In genomic region chr1:8858888-8859706, GRCh38 we compare ENCODE assay signal across 8 cellular contexts. TPM values are rescaled to one million over a fixed set of nuclear protein-coding genes. Genes with fewer than 3 reads are reported as not detected.
DNase-seq lines count a peak whose midpoint lies in the region; ATAC-seq, FAIRE-seq and TF ChIP-seq lines count a peak whose summit lies in the region.

No MANE protein-coding gene starts in this region.

- H2AFZ ChIP-seq in endothelial cell of umbilical vein (ENCODE audit: low read depth, low read length): no peak overlapping the region

- no peaks in the 10 kb centered on the region for H3K27me3 Mint-ChIP-seq in naive thymus-derived CD4-positive, alpha-beta T cell

- no peaks in the 10 kb centered on the region for H3K9me3 Mint-ChIP-seq in naive thymus-derived CD4-positive, alpha-beta T cell

- peaks cover 10 to 55% (median 27%) of the 10 kb centered on the region in 5 donors for H3K36me3 Mint-ChIP-seq in naive thymus-derived CD4-positive, alpha-beta T cell

- peak overlapping the region in 1 of 10 donors; percentile 61 for H3K4me3 Mint-ChIP-seq in naive thymus-derived CD4-positive, alpha-beta T cell

- peak; percentile 72 for DNase-seq in activated effector memory CD4-positive, alpha-beta T cell treated with anti-CD3 and anti-CD28 coated beads, Interleukin-2, amount 50 U/mL, for 16 hours
- no peak for DNase-seq in activated effector memory CD4-positive, alpha-beta T cell treated with Interleukin-2 at 50 U/mL for 16 hours
- DNase-seq in NCI-H1694 treated with DMSO at 0.1 percent for 48 hours (lab: John Stamatoyannopoulos, UW) (peak; percentile 10), endothelial cell of umbilical vein (ENCODE audit: low read depth, low spot score) (peak; percentile 83), H54 (ENCODE audit: insufficient read length, low spot score) (no peak)
- peak in 7 of 9 donors; percentile 52 to 73 (median 61) for DNase-seq in naive thymus-derived CD4-positive, alpha-beta T cell

- H3K4me2 ChIP-seq in endothelial cell of umbilical vein (ENCODE audit: insufficient read depth, low read length): peak overlapping the region; percentile 19

- H3K4me3 ChIP-seq in WI38 (ENCODE audit: low read depth, low read length): no peak overlapping the region
- no peak overlapping the region for H3K4me3 ChIP-seq in endothelial cell of umbilical vein (replicated peaks in 1 of 3; ENCODE audit: insufficient read depth in 1 of 3, low read depth in 1 of 3, low read length in 3 of 3)
- no peak overlapping the region for H3K4me3 ChIP-seq in naive thymus-derived CD4-positive, alpha-beta T cell (ENCODE audit: low read length)

- POLR2A ChIA-PET in endothelial cell of umbilical vein (lab: Charles Lee): interaction anchor here (0.7 to 1.5 kb wide), 2 partner anchors 9 to 15 kb away, joined by 3 to 5 read pairs; no protein-coding TSS in a partner anchor
- POLR2A ChIA-PET in naive thymus-derived CD4-positive, alpha-beta T cell (lab: Charles Lee): interaction anchor here (1.0 to 7.7 kb wide), 5 partner anchors 13 to 333 kb away, joined by 3 to 55 read pairs (median 6); partner anchors contain the start of gene ENO1

- dilution Hi-C loops in endothelial cell of umbilical vein (cut with MboI; ENCODE audit: extremely low pct_ligation_motif_present, low sequenced_read_pairs): no loop called here

- peak; percentile 83 for ATAC-seq in naive thymus-derived CD4-positive, alpha-beta T cell
- ATAC-seq in GM19455 (IDR thresholded peaks at IDR 0.05; ENCODE audit: unreplicated experiment): no peak

- H3K27ac Mint-ChIP-seq in naive thymus-derived CD4-positive, alpha-beta T cell: peak overlapping the region; percentile 45 to 89 (median 78)

- peaks cover 4% of the 10 kb centered on the region for H3K79me2 ChIP-seq in endothelial cell of umbilical vein (ENCODE audit: control insufficient read depth, insufficient read depth, low read length)

- H4K20me1 ChIP-seq in endothelial cell of umbilical vein (replicated peaks; ENCODE audit: control insufficient read depth, extremely low read depth, insufficient read depth, low read length): no peaks in the 10 kb centered on the region

- intact Hi-C loops in endothelial cell of umbilical vein (cut with micrococcal nuclease): loop anchor here (1.0 to 10.0 kb wide), 9 partner anchors 11 to 434 kb away; partner anchors contain the start of genes ENO1 and RERE
- intact Hi-C loops in naive thymus-derived CD4-positive, alpha-beta T cell (cut with micrococcal nuclease): loop anchor here (1.0 to 10.0 kb wide), 7 partner anchors 14 to 834 kb away; partner anchors contain the start of gene ERRFI1 (in 1 of the 2)

- H3K36me3 ChIP-seq in endothelial cell of umbilical vein (ENCODE audit: control insufficient read depth in 2 of 2, extremely low read depth in 1 of 2, insufficient read depth in 2 of 2, low read length in 2 of 2): peaks cover 21 to 34% of the 10 kb centered on the region in 2 experiments
- H3K36me3 ChIP-seq in naive thymus-derived CD4-positive, alpha-beta T cell (ENCODE audit: control insufficient read depth in 2 of 3, insufficient read depth in 3 of 3, low read length in 3 of 3): peaks cover 22 to 70% (median 24%) of the 10 kb centered on the region in 3 experiments

- peaks cover 0 to 48% (median 10%) of the 10 kb centered on the region in 7 donors for H3K4me1 Mint-ChIP-seq in naive thymus-derived CD4-positive, alpha-beta T cell

- CTCF ChIA-PET in endothelial cell of umbilical vein (lab: Charles Lee): interaction anchor here (0.9 to 8.0 kb wide), 18 partner anchors 9 to 884 kb away, joined by 3 to 106 read pairs (median 6); partner anchors contain the start of gene ENO1
- CTCF ChIA-PET in naive thymus-derived CD4-positive, alpha-beta T cell (lab: Charles Lee): interaction anchor here (0.6 to 5.1 kb wide), 12 partner anchors 10 to 298 kb away, joined by 3 to 50 read pairs (median 3); partner anchors contain the start of gene ENO1

- H3K4me1 ChIP-seq in endothelial cell of umbilical vein (ENCODE audit: control insufficient read depth, extremely low read depth, insufficient read depth, low read length): peaks cover 36% of the 10 kb centered on the region
- no peaks in the 10 kb centered on the region for H3K4me1 ChIP-seq in naive thymus-derived CD4-positive, alpha-beta T cell (ENCODE audit: control insufficient read depth in 2 of 2, insufficient read depth in 2 of 2, low read length in 2 of 2)

- no TSS peak for BruUV-seq in endothelial cell of umbilical vein (replicated peaks; lab: Mats Ljungman, UMichigan)

- no peaks in the 10 kb centered on the region for H3K9me1 ChIP-seq in endothelial cell of umbilical vein (replicated peaks; ENCODE audit: control insufficient read depth, extremely low read depth, insufficient read depth, low read length)

- H3K27me3 ChIP-seq in endothelial cell of umbilical vein (ENCODE audit: control insufficient read depth in 2 of 2, insufficient read depth in 2 of 2, low read length in 2 of 2): no peaks in the 10 kb centered on the region
- H3K27me3 ChIP-seq in naive thymus-derived CD4-positive, alpha-beta T cell (ENCODE audit: control insufficient read depth in 2 of 2, insufficient read depth in 2 of 2, low read length in 2 of 2): no peaks in the 10 kb centered on the region

- H3K9me3 ChIP-seq in endothelial cell of umbilical vein (replicated peaks; ENCODE audit: control insufficient read depth, insufficient read depth, low read length): no peaks in the 10 kb centered on the region
- no peaks in the 10 kb centered on the region for H3K9me3 ChIP-seq in naive thymus-derived CD4-positive, alpha-beta T cell (ENCODE audit: control insufficient read depth in 2 of 3, low read length in 3 of 3)

- FAIRE-seq in endothelial cell of umbilical vein (lab: Jason Lieb, UNC): peak; percentile 54
- FAIRE-seq in H54 (lab: Jason Lieb, UNC): no peak

- peak; percentile 50 for TF ChIP-seq CTCF in WI38 (IDR thresholded peaks at IDR 0.05; ENCODE audit: low read depth, low read length)
- peak; percentile 65 for TF ChIP-seq CTCF in endothelial cell of umbilical vein (IDR thresholded peaks at IDR 0.05; ENCODE audit: extremely low read depth in 1 of 2, insufficient read depth in 1 of 2, low read depth in 1 of 2, low read length in 2 of 2)

- TF ChIP-seq POLR2A in endothelial cell of umbilical vein (IDR thresholded peaks at IDR 0.05; ENCODE audit: low read depth, low read length) (peak; percentile 33), H54 (IDR thresholded peaks at IDR 0.05; ENCODE audit: low read depth, low read length) (no peak)

- peak overlapping the region; percentile 80 for H3K27ac ChIP-seq in endothelial cell of umbilical vein (ENCODE audit: insufficient read depth, low read depth, low read length)
- H3K27ac ChIP-seq in naive thymus-derived CD4-positive, alpha-beta T cell (ENCODE audit: low read depth, low read length): no peak overlapping the region

- H3K9ac ChIP-seq in endothelial cell of umbilical vein (replicated peaks; ENCODE audit: extremely low read depth, insufficient read depth, low read length): peak overlapping the region; percentile 1

TF ChIP-seq in endothelial cell of umbilical vein, 7 proteins besides CTCF, POLR2A, EP300 and RAD21:
- TF ChIP-seq POLR2AphosphoS5 (IDR thresholded peaks at IDR 0.05; ENCODE audit: insufficient read depth, low read depth, low read length) (peak; percentile 45), JUN (IDR thresholded peaks at IDR 0.05; ENCODE audit: borderline replicate concordance, insufficient read depth, insufficient read length, low read depth) (no peak)

RNA-seq across cellular contexts. Expression of gene ENO1, which starts 19.4 kb away (rescaled TPM):
- total RNA-seq in endothelial cell of umbilical vein: 1,530 and 1,593 TPM in 2 replicates
- 1,111 and 1,134 TPM in 2 replicates for polyA plus RNA-seq in endothelial cell of umbilical vein
- 1,324 and 1,546 TPM in 2 replicates for polyA plus RNA-seq in endothelial cell of umbilical vein (2011; cell fraction: cytosol; rRNA removed)
- 1,008 and 1,022 TPM in 2 replicates for polyA plus RNA-seq in endothelial cell of umbilical vein (2011; cell fraction: nucleus; rRNA removed)
- polyA plus RNA-seq in endothelial cell of umbilical vein (2012): 1,225 and 1,921 TPM in 2 replicates
- polyA minus RNA-seq in endothelial cell of umbilical vein: 1,405 and 1,507 TPM in 2 replicates
- 1,988 TPM for polyA minus RNA-seq in endothelial cell of umbilical vein (2011; cell fraction: cytosol; rRNA and poly(A)+ RNA removed)
- 303 and 331 TPM in 2 replicates for polyA minus RNA-seq in endothelial cell of umbilical vein (2011; cell fraction: nucleus; rRNA and poly(A)+ RNA removed)
- total RNA-seq in naive thymus-derived CD4-positive, alpha-beta T cell: 1,000 to 10,000 TPM in 1 of 5 experiments, 100 to 1,000 TPM in 4; 198 to 3,569 (median 264) TPM
- 1,000 to 10,000 TPM in 1 of 2 donors, 100 to 1,000 TPM in 1; 944 to 1,140 TPM for polyA plus RNA-seq in naive thymus-derived CD4-positive, alpha-beta T cell

RNA-seq across cellular contexts. Expression of gene RERE, which starts 41.7 kb away (rescaled TPM):
- 110 and 113 TPM in 2 replicates for total RNA-seq in endothelial cell of umbilical vein
- 14.1 and 14.8 TPM in 2 replicates for polyA plus RNA-seq in endothelial cell of umbilical vein
- 13.2 and 15.8 TPM in 2 replicates for polyA plus RNA-seq in endothelial cell of umbilical vein (2011; cell fraction: cytosol; rRNA removed)
- 80.7 and 124 TPM in 2 replicates for polyA plus RNA-seq in endothelial cell of umbilical vein (2011; cell fraction: nucleus; rRNA removed)
- polyA plus RNA-seq in endothelial cell of umbilical vein (2012): 42.4 and 43.0 TPM in 2 replicates
- polyA minus RNA-seq in endothelial cell of umbilical vein: 87.1 and 101 TPM in 2 replicates
- 26.8 TPM for polyA minus RNA-seq in endothelial cell of umbilical vein (2011; cell fraction: cytosol; rRNA and poly(A)+ RNA removed)
- polyA minus RNA-seq in endothelial cell of umbilical vein (2011; cell fraction: nucleus; rRNA and poly(A)+ RNA removed): 162 and 195 TPM in 2 replicates
- total RNA-seq in naive thymus-derived CD4-positive, alpha-beta T cell: 100 to 1,000 TPM in 4 of 5 experiments, 10 to 100 TPM in 1; 75.6 to 114 (median 107) TPM
- polyA plus RNA-seq in naive thymus-derived CD4-positive, alpha-beta T cell: 1 to 10 TPM; 7.3 to 9.1 TPM

Comparison
In these comparisons a context has a peak if more than half of its experiments do, and no peak if none do; other contexts are left out.
1. DNase-seq: peak in activated effector memory CD4-positive, alpha-beta T cell treated with anti-CD3 and anti-CD28 coated beads, Interleukin-2, amount 50 U/mL, for 16 hours (single experiment), NCI-H1694 treated with DMSO at 0.1 percent for 48 hours (single experiment), endothelial cell of umbilical vein (single experiment) and naive thymus-derived CD4-positive, alpha-beta T cell (7 of 9); none in activated effector memory CD4-positive, alpha-beta T cell treated with Interleukin-2 at 50 U/mL for 16 hours (single experiment) and H54 (single experiment).